ENCODE assay signal across 1 cellular context in genomic region chr17:18864985-18865384, GRCh38.
TF ChIP-seq lines count a peak whose summit lies in the region.

No MANE protein-coding gene starts in this region.

TF ChIP-seq in HEK293T, 16 proteins besides CTCF, POLR2A, EP300 and RAD21:
- TF ChIP-seq, protein P1, sequence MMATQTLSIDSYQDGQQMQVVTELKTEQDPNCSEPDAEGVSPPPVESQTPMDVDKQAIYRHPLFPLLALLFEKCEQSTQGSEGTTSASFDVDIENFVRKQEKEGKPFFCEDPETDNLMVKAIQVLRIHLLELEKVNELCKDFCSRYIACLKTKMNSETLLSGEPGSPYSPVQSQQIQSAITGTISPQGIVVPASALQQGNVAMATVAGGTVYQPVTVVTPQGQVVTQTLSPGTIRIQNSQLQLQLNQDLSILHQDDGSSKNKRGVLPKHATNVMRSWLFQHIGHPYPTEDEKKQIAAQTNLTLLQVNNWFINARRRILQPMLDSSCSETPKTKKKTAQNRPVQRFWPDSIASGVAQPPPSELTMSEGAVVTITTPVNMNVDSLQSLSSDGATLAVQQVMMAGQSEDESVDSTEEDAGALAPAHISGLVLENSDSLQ (IDR thresholded peaks at IDR 0.05), result 0 out of 2 replicates have a peak, but pooled peaks have one; percentile 14
TF ChIP-seq in HEK293T: peak in this region for 1; not testable (repeated sequence) for 15.
